13 cellular contexts compared by ENCODE assay signal in the genomic region with DNA sequence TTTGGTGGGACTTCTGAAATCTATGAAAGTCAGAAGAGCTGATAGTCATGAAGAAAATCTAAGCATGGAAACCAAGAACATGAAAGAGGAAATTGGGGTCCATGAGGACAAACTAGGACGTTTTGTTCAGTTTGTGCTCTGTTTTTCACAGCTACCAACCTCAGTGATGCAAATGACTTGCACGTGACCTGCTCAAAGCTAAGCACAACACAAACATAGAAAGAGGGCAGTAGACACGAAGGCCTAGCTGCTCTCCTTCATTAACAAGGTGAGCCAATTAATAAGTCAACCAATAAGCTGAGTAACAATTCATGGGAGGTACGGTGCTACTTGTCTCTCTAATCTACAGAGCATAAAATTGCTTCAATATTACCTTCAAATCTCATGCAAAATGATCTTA.
DNase-seq lines count a peak whose midpoint lies in the region; ATAC-seq and TF ChIP-seq lines count a peak whose summit lies in the region.
"Had no signal": no experiment of that assay in that cellular context is flagged by ENCODE, and none has a peak within 500 bp of the region (broad histone marks: within the 10 kb centered on the region; RNA-seq: fewer than 3 reads in every experiment).

No MANE protein-coding gene starts in this region.

- POLR2A ChIA-PET in PC-9 (lab: Charles Lee; ENCODE audit: unreplicated experiment): no interaction called here

- H3K9me2 ChIP-seq in PC-9 (ENCODE audit: insufficient read depth): no peaks in the 10 kb centered on the region

- TF ChIP-seq CTCF in PC-9 (conservative IDR thresholded peaks at IDR 0.05) (no peak), epithelial cell of proximal tubule (conservative IDR thresholded peaks at IDR 0.05; ENCODE audit: low read depth, low read length) (no peak)

- H3F3A ChIP-seq in PC-9 (ENCODE audit: insufficient read depth, low read depth): no peaks in the 10 kb centered on the region

- peak overlapping the region; percentile 33; the same call in 1 of the 2 replicates for H2AFZ ChIP-seq in PC-9

- intact Hi-C loops in PC-9 (cut with micrococcal nuclease; ENCODE audit: unreplicated experiment): no loop called here

- H3K4me3 ChIP-seq in PC-9 (no peak overlapping the region), epithelial cell of proximal tubule (ENCODE audit: low read depth, low read length) (no peak overlapping the region)

- no peaks in the 10 kb centered on the region for H3K4me1 ChIP-seq in PC-9 (replicated peaks; ENCODE audit: insufficient read depth)

- H3K27ac ChIP-seq in PC-9: no peak overlapping the region

- BruUV-seq in PC-9 (replicated peaks; lab: Mats Ljungman, UMichigan): no TSS peak

- no peaks in the 10 kb centered on the region for H3K9me3 ChIP-seq in PC-9 (ENCODE audit: insufficient read depth, low read depth)

- H3K4me2 ChIP-seq in PC-9: no peak overlapping the region

- DNase-seq in MV-4-11 (lab: John Stamatoyannopoulos, UW) (peak; percentile 16), PC-9 (no peak), epithelial cell of proximal tubule (ENCODE audit: low read depth) (peak; percentile 16), ureter (ENCODE audit: low spot score) (no peak), SW480 (ENCODE audit: low spot score) (no peak)
- DNase-seq in activated CD4-positive, alpha-beta T cell treated with anti-CD3 and anti-CD28 coated beads, Interleukin-2, amount 50 U/mL, for 4 hours: no peak
- DNase-seq: ACHN; C1 segment of cervical spinal cord; Calu3; CD4-positive, alpha-beta T cell; DMS 273 treated with DMSO at 0.1 percent for 48 hours had no signal

- CTCF ChIA-PET in PC-9 (lab: Charles Lee): no interaction called here

- no peaks in the 10 kb centered on the region for H3K27me3 ChIP-seq in PC-9 (ENCODE audit: insufficient read depth, low read depth)

- peak; percentile 58 for ATAC-seq in GM18867 (IDR thresholded peaks at IDR 0.05; ENCODE audit: unreplicated experiment)
- ATAC-seq in HG02852 (IDR thresholded peaks at IDR 0.05; ENCODE audit: unreplicated experiment): no peak

- H3K79me2 ChIP-seq in PC-9 (ENCODE audit: low read depth): no peaks in the 10 kb centered on the region

- no peaks in the 10 kb centered on the region for H4K20me1 ChIP-seq in PC-9 (ENCODE audit: insufficient read depth)

- no peaks in the 10 kb centered on the region for H3K36me3 ChIP-seq in PC-9 (ENCODE audit: low read depth)

Comparison
In these comparisons a context has a peak if more than half of its experiments do, and no peak if none do; other contexts are left out.
1. DNase-seq: peak in MV-4-11 (single experiment) and epithelial cell of proximal tubule (single experiment); none in PC-9 (0 of 2), activated CD4-positive, alpha-beta T cell treated with anti-CD3 and anti-CD28 coated beads, Interleukin-2, amount 50 U/mL, for 4 hours (0 of 2), ureter (single experiment) and SW480 (single experiment).